ENCODE assay signal across 9 cellular contexts in genomic region chr1:26799479-26800133, GRCh38. TPM values are rescaled to one million over a fixed set of nuclear protein-coding genes. Genes with fewer than 3 reads are reported as not detected.
A peak's percentile ranks its signal among the peaks of the same experiment; 100 is the strongest.
DNase-seq lines count a peak whose midpoint lies in the region; ATAC-seq, FAIRE-seq and TF ChIP-seq lines count a peak whose summit lies in the region.
"Had no signal": no experiment of that assay in that cellular context is flagged by ENCODE, and none has a peak within 500 bp of the region (broad histone marks: within the 10 kb centered on the region; RNA-seq: fewer than 3 reads in every experiment).

No MANE protein-coding gene starts in this region.

- H3K9me3 ChIP-seq in PC-9 (ENCODE audit: insufficient read depth, low read depth) = no peaks in the 10 kb centered on the region

- no peak overlapping the region; the same call in 1 of the 2 replicates for H2AFZ ChIP-seq in PC-9

- no peaks in the 10 kb centered on the region for H3K27me3 ChIP-seq in PC-9 (ENCODE audit: insufficient read depth, low read depth)
- no peaks in the 10 kb centered on the region for H3K27me3 ChIP-seq in bronchial epithelial cell (ENCODE audit: control insufficient read depth, insufficient read depth, low read length)

- H3F3A ChIP-seq in PC-9 (ENCODE audit: insufficient read depth, low read depth) = peaks cover 26% of the 10 kb centered on the region; the same call in 1 of the 2 replicates

- TF ChIP-seq CTCF in PC-9 (conservative IDR thresholded peaks at IDR 0.05) = no peak
- TF ChIP-seq CTCF in bronchial epithelial cell (IDR thresholded peaks at IDR 0.05; ENCODE audit: insufficient read depth, low read length, severe bottlenecking) = no peak

- peak; percentile 67 for ATAC-seq in left colon
- ATAC-seq in GM18870 (IDR thresholded peaks at IDR 0.05; ENCODE audit: unreplicated experiment) = no peak

- H3K4me3 ChIP-seq in PC-9 = peak overlapping the region; percentile 37; the same call in 1 of the 2 replicates
- no peak overlapping the region for H3K4me3 ChIP-seq in bronchial epithelial cell (ENCODE audit: low read depth, low read length)

- no peaks in the 10 kb centered on the region for H4K20me1 ChIP-seq in PC-9 (ENCODE audit: insufficient read depth)

- BruUV-seq in PC-9 (replicated peaks; lab: Mats Ljungman, UMichigan) = TSS peak; percentile 94

- H3K36me3 ChIP-seq in PC-9 (ENCODE audit: low read depth) (no peaks in the 10 kb centered on the region), bronchial epithelial cell (ENCODE audit: control insufficient read depth, insufficient read depth, low read length) (peaks cover 5% of the 10 kb centered on the region)

- no peaks in the 10 kb centered on the region for H3K79me2 ChIP-seq in PC-9 (ENCODE audit: low read depth)

- intact Hi-C loops in PC-9 (cut with micrococcal nuclease; ENCODE audit: unreplicated experiment) = loop anchor here (2.0 kb wide), 1 partner anchor 49 kb away; no protein-coding TSS in a partner anchor
- intact Hi-C loops in left colon (cut with DNase I, micrococcal nuclease) = no loop called here

- H3K9me2 ChIP-seq in PC-9 (ENCODE audit: insufficient read depth) = no peaks in the 10 kb centered on the region

- POLR2A ChIA-PET in PC-9 (lab: Charles Lee; ENCODE audit: unreplicated experiment) = interaction anchor here (0.5 to 1.7 kb wide), 8 partner anchors 13 to 802 kb away, joined by 3 to 18 read pairs (median 5); partner anchors contain the start of genes PAFAH2 and SFN

- H3K27ac ChIP-seq in PC-9 (peak overlapping the region; percentile 97), temporal lobe (ENCODE audit: low read depth, low read length) (peak overlapping the region; percentile 51)

- peaks cover 33% of the 10 kb centered on the region for H3K4me1 ChIP-seq in PC-9 (replicated peaks; ENCODE audit: insufficient read depth)

- CTCF ChIA-PET in PC-9 (lab: Charles Lee) = interaction anchor here (0.6 to 1.6 kb wide), 5 partner anchors 9 to 122 kb away, joined by 3 to 9 read pairs (median 8); no protein-coding TSS in a partner anchor

- H3K4me2 ChIP-seq in PC-9 = peak overlapping the region; percentile 77

- peak; percentile 87 for DNase-seq in GM03348 (ENCODE audit: low spot score)
- peak; percentile 59 to 88 for DNase-seq in PC-9
- peak; percentile 88 for DNase-seq in bronchial epithelial cell (ENCODE audit: low read depth)
- peak; percentile 43 to 62 for DNase-seq in left colon
- no peak for DNase-seq in Kasumi-1 (lab: John Stamatoyannopoulos, UW)
- no peak for DNase-seq in NCI-H1694 (lab: John Stamatoyannopoulos, UW)
- DNase-seq: naive B cell had no signal

- FAIRE-seq in bronchial epithelial cell (lab: Jason Lieb, UNC) = no peak

RNA-seq across cellular contexts. Expression of gene PIGV, which starts 11.9 kb away (rescaled TPM):
- total RNA-seq in PC-9 (2021) = 30.8 and 31.9 TPM in 2 replicates
- 14.2 and 20.2 TPM in 2 replicates for total RNA-seq in bronchial epithelial cell
- total RNA-seq in left colon = 10 to 100 TPM; 17.1 to 18.6 TPM
- 4.9 TPM for total RNA-seq in temporal lobe

RNA-seq across cellular contexts. Expression of gene ZDHHC18, which starts 26.9 kb away (rescaled TPM):
- total RNA-seq in PC-9 (2021) (27.2 and 36.1 TPM in 2 replicates), bronchial epithelial cell (5.0 and 6.1 TPM in 2 replicates), left colon (10 to 100 TPM; 22.2 to 25.8 TPM), temporal lobe (5.4 TPM)

Comparison
In these comparisons a context has a peak if more than half of its experiments do, and no peak if none do; other contexts are left out.
1. DNase-seq: peak in GM03348 (single experiment), PC-9 (2 of 2), bronchial epithelial cell (single experiment) and left colon (2 of 2); none in Kasumi-1 (0 of 2) and NCI-H1694 (single experiment).